ENCODE assay signal across 2 cellular contexts in the genomic region with DNA sequence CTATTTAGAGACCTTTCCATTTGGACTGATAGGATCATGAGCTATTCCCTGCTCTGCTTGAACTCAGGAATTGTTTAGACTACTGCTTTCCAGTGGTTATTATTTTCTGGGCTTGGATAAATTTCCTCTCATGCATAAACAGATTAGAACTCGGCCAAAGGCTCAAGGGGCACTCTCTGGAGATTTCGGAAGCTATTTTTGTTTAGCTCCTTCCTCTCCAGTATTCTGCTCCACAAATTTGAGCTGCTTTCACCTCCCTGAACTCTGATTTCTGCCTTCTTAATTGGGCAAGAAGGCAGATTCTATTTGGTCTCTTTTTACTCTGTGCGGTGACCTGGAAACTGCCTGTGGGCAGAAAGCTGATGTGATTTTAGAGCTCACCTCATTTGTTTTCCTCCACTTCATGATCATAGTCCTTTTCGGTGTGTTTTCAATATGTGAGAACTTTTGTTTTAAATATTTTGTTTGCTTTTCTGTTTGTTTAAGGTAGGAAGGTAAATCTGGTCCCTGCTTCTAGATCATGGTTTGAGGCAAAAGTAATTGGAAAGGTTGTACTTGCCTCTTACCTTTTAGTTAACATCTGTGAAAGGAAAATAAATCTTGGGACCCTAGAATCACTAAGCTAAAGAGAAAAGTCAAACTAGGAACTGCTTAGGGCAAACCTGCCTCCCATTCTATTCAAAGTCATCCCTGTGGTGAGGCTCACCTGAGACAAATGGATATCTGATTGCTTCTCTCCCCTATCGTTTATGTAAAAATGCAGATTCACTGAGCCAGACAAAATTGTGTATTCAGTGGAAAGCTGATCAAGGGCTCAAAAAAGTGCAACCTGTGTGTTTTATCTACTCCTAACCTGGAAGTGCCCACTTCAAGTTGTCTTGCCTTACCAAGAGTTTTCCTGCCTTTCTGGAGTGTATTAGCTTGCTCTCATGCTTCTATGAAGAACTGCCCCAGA.
TF ChIP-seq lines count a peak whose summit lies in the region.

No MANE protein-coding gene starts in this region.

TF ChIP-seq in GM23338, 12 proteins besides CTCF, POLR2A, EP300 and RAD21 (continued from another document and continues in another):
- TF ChIP-seq, protein P1, sequence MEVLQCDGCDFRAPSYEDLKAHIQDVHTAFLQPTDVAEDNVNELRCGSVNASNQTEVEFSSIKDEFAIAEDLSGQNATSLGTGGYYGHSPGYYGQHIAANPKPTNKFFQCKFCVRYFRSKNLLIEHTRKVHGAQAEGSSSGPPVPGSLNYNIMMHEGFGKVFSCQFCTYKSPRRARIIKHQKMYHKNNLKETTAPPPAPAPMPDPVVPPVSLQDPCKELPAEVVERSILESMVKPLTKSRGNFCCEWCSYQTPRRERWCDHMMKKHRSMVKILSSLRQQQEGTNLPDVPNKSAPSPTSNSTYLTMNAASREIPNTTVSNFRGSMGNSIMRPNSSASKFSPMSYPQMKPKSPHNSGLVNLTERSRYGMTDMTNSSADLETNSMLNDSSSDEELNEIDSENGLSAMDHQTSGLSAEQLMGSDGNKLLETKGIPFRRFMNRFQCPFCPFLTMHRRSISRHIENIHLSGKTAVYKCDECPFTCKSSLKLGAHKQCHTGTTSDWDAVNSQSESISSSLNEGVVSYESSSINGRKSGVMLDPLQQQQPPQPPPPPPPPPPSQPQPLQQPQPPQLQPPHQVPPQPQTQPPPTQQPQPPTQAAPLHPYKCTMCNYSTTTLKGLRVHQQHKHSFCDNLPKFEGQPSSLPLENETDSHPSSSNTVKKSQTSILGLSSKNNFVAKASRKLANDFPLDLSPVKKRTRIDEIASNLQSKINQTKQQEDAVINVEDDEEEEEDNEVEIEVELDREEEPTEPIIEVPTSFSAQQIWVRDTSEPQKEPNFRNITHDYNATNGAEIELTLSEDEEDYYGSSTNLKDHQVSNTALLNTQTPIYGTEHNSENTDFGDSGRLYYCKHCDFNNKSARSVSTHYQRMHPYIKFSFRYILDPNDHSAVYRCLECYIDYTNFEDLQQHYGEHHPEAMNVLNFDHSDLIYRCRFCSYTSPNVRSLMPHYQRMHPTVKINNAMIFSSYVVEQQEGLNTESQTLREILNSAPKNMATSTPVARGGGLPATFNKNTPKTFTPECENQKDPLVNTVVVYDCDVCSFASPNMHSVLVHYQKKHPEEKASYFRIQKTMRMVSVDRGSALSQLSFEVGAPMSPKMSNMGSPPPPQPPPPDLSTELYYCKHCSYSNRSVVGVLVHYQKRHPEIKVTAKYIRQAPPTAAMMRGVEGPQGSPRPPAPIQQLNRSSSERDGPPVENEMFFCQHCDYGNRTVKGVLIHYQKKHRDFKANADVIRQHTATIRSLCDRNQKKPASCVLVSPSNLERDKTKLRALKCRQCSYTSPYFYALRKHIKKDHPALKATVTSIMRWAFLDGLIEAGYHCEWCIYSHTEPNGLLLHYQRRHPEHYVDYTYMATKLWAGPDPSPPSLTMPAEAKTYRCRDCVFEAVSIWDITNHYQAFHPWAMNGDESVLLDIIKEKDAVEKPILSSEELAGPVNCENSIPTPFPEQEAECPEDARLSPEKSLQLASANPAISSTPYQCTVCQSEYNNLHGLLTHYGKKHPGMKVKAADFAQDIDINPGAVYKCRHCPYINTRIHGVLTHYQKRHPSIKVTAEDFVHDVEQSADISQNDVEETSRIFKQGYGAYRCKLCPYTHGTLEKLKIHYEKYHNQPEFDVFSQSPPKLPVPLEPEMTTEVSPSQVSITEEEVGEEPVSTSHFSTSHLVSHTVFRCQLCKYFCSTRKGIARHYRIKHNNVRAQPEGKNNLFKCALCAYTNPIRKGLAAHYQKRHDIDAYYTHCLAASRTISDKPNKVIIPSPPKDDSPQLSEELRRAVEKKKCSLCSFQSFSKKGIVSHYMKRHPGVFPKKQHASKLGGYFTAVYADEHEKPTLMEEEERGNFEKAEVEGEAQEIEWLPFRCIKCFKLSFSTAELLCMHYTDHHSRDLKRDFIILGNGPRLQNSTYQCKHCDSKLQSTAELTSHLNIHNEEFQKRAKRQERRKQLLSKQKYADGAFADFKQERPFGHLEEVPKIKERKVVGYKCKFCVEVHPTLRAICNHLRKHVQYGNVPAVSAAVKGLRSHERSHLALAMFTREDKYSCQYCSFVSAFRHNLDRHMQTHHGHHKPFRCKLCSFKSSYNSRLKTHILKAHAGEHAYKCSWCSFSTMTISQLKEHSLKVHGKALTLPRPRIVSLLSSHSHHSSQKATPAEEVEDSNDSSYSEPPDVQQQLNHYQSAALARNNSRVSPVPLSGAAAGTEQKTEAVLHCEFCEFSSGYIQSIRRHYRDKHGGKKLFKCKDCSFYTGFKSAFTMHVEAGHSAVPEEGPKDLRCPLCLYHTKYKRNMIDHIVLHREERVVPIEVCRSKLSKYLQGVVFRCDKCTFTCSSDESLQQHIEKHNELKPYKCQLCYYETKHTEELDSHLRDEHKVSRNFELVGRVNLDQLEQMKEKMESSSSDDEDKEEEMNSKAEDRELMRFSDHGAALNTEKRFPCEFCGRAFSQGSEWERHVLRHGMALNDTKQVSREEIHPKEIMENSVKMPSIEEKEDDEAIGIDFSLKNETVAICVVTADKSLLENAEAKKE (CRISPR knock-in tag; IDR thresholded peaks at IDR 0.05): no peak
- no peak for TF ChIP-seq CREB1 (CRISPR knock-in tag; IDR thresholded peaks at IDR 0.05; ENCODE audit: low read depth)
- TF ChIP-seq, protein P2, sequence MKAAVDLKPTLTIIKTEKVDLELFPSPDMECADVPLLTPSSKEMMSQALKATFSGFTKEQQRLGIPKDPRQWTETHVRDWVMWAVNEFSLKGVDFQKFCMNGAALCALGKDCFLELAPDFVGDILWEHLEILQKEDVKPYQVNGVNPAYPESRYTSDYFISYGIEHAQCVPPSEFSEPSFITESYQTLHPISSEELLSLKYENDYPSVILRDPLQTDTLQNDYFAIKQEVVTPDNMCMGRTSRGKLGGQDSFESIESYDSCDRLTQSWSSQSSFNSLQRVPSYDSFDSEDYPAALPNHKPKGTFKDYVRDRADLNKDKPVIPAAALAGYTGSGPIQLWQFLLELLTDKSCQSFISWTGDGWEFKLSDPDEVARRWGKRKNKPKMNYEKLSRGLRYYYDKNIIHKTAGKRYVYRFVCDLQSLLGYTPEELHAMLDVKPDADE (IDR thresholded peaks at IDR 0.05): no peak
- TF ChIP-seq ZNF114 (CRISPR knock-in tag; IDR thresholded peaks at IDR 0.05): no peak
- no peak for TF ChIP-seq JUNB (IDR thresholded peaks at IDR 0.05; ENCODE audit: unreplicated experiment)
- TF ChIP-seq, protein P3, sequence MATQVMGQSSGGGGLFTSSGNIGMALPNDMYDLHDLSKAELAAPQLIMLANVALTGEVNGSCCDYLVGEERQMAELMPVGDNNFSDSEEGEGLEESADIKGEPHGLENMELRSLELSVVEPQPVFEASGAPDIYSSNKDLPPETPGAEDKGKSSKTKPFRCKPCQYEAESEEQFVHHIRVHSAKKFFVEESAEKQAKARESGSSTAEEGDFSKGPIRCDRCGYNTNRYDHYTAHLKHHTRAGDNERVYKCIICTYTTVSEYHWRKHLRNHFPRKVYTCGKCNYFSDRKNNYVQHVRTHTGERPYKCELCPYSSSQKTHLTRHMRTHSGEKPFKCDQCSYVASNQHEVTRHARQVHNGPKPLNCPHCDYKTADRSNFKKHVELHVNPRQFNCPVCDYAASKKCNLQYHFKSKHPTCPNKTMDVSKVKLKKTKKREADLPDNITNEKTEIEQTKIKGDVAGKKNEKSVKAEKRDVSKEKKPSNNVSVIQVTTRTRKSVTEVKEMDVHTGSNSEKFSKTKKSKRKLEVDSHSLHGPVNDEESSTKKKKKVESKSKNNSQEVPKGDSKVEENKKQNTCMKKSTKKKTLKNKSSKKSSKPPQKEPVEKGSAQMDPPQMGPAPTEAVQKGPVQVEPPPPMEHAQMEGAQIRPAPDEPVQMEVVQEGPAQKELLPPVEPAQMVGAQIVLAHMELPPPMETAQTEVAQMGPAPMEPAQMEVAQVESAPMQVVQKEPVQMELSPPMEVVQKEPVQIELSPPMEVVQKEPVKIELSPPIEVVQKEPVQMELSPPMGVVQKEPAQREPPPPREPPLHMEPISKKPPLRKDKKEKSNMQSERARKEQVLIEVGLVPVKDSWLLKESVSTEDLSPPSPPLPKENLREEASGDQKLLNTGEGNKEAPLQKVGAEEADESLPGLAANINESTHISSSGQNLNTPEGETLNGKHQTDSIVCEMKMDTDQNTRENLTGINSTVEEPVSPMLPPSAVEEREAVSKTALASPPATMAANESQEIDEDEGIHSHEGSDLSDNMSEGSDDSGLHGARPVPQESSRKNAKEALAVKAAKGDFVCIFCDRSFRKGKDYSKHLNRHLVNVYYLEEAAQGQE (IDR thresholded peaks at IDR 0.05; ENCODE audit: unreplicated experiment): no peak

TF ChIP-seq in SK-N-SH, 30 proteins besides CTCF, POLR2A, EP300 and RAD21 (continued from another document):
- TF ChIP-seq, protein P4, sequence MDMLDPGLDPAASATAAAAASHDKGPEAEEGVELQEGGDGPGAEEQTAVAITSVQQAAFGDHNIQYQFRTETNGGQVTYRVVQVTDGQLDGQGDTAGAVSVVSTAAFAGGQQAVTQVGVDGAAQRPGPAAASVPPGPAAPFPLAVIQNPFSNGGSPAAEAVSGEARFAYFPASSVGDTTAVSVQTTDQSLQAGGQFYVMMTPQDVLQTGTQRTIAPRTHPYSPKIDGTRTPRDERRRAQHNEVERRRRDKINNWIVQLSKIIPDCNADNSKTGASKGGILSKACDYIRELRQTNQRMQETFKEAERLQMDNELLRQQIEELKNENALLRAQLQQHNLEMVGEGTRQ (IDR thresholded peaks at IDR 0.05; ENCODE audit: borderline replicate concordance, low read depth, low read length): no peak
- TF ChIP-seq RCOR1 (IDR thresholded peaks at IDR 0.05; ENCODE audit: low read length): no peak
